Comparison of ENCODE assay signal across 30 cellular contexts in the genomic region with DNA sequence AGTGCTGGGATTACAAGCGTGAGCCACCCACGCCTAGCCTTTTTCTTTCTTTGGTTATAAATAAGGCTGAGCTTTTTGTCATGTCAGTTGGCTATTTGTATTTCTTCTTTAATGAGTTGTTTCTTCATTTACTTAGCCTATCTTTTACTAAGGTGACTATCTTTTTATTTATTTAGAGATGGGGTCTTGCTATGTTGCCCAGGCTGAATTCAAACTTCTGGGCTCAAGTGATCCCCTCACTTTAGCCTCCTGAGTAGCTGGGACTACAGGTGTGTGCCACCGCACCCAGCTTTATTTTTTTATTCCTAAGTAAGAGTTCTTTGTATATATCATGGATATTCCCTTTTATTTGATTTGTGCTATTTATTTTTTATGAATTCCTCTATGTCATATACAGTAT. TPM values are rescaled to one million over a fixed set of nuclear protein-coding genes. Genes with fewer than 3 reads are reported as not detected.
DNase-seq lines count a peak whose midpoint lies in the region; ATAC-seq, FAIRE-seq and TF ChIP-seq lines count a peak whose summit lies in the region.
"Had no signal": no experiment of that assay in that cellular context is flagged by ENCODE, and none has a peak within 500 bp of the region (broad histone marks: within the 10 kb centered on the region; RNA-seq: fewer than 3 reads in every experiment).

No MANE protein-coding gene starts in this region.

- intact Hi-C loops in K562 (cut with micrococcal nuclease): no loop called here

- FAIRE-seq in K562 (lab: Jason Lieb, UNC): no peak
- FAIRE-seq: A204.1, GM12878, GM12892, GM18507 had no signal

- no peaks in the 10 kb centered on the region for H3K27me3 ChIP-seq in K562 (ENCODE audit: control insufficient read depth in 2 of 2, insufficient read depth in 2 of 2, low read length in 2 of 2)
- peaks cover 37% of the 10 kb centered on the region for H3K27me3 ChIP-seq in osteoblast (ENCODE audit: insufficient read depth, low read length)
- H3K27me3 ChIP-seq: BE2C had no signal

- in situ Hi-C loops in K562 (cut with MboI): no loop called here

- H3K4me2 ChIP-seq in K562 (ENCODE audit: insufficient read depth, low read length) (no peak overlapping the region), osteoblast (ENCODE audit: insufficient read depth, low read length) (no peak overlapping the region)
- H3K4me2 ChIP-seq: BLaER1 had no signal

- WGBS in K562 (ENCODE audit: insufficient coverage, low coverage, missing lambda C conversion rate): 91% methylated on average over 3 of the region's 3 CpGs

- H3K79me2 ChIP-seq in K562 (ENCODE audit: control insufficient read depth, insufficient read depth, low read length) (no peaks in the 10 kb centered on the region), osteoblast (ENCODE audit: insufficient read depth, low read length) (no peaks in the 10 kb centered on the region)

- POLR2A ChIA-PET in HEK293 (lab: Yijun Ruan, JAX) (interaction anchor here (1.0 kb wide), 2 partner anchors 9 to 21 kb away, joined by 3 to 4 read pairs; no protein-coding TSS in a partner anchor), K562 (lab: Yijun Ruan, JAX) (interaction anchor here (1.2 to 4.3 kb wide), 2 partner anchors 19 to 21 kb away, joined by 3 to 22 read pairs; no protein-coding TSS in a partner anchor)

- no peak for ATAC-seq in K562
- ATAC-seq: GM12878 had no signal

- no peak overlapping the region for H3K9ac ChIP-seq in K562 (ENCODE audit: insufficient read depth in 1 of 2, low read depth in 2 of 2, low read length in 2 of 2)
- H3K9ac ChIP-seq: BLaER1 had no signal

- CTCF ChIA-PET in HEK293 (lab: Yijun Ruan, JAX) (interaction anchor here (0.6 to 2.5 kb wide), 9 partner anchors 14 to 224 kb away, joined by 3 to 11 read pairs (median 3); no protein-coding TSS in a partner anchor), K562 (lab: Yijun Ruan, JAX; ENCODE audit: low intra/inter-chr PET ratio) (no interaction called here)

- H3K4me3 ChIP-seq in HEK293 (ENCODE audit: low read depth, low read length): no peak overlapping the region
- H3K4me3 ChIP-seq in K562: no peak overlapping the region
- no peak overlapping the region for H3K4me3 ChIP-seq in osteoblast (ENCODE audit: insufficient read depth, low read length)
- H3K4me3 ChIP-seq: BLaER1, GM12878 had no signal

- no peaks in the 10 kb centered on the region for H3K9me1 ChIP-seq in K562 (ENCODE audit: control insufficient read depth, insufficient read depth, low read length)

- H3K9me3 ChIP-seq in HEK293 (ENCODE audit: control insufficient read depth, insufficient read depth, low read depth, low read length) (no peaks in the 10 kb centered on the region), K562 (replicated peaks; ENCODE audit: control insufficient read depth, insufficient read depth, low read depth, low read length) (no peaks in the 10 kb centered on the region), osteoblast (ENCODE audit: low read depth, low read length) (no peaks in the 10 kb centered on the region)
- H3K9me3 ChIP-seq: BE2C, BLaER1 had no signal

- H2AFZ ChIP-seq in K562 (ENCODE audit: low read depth, low read length) (no peak overlapping the region), osteoblast (ENCODE audit: low read length) (no peak overlapping the region)

- H3K36me3 ChIP-seq in HEK293 (ENCODE audit: control insufficient read depth in 2 of 2, insufficient read depth in 1 of 2, low read length in 2 of 2) (no peaks in the 10 kb centered on the region), K562 (ENCODE audit: control insufficient read depth, insufficient read depth, low read length) (no peaks in the 10 kb centered on the region), osteoblast (ENCODE audit: insufficient read depth, low read length) (no peaks in the 10 kb centered on the region)
- H3K36me3 ChIP-seq: BE2C, BLaER1 had no signal

- TF ChIP-seq POLR2A in K562 (conservative IDR thresholded peaks at IDR 0.05): no peak

- H3K4me1 ChIP-seq in HEK293 (ENCODE audit: control insufficient read depth, insufficient read depth, low read length): no peaks in the 10 kb centered on the region
- peaks cover 8 to 13% of the 10 kb centered on the region in 2 experiments; a peak in 4 of 5 replicates for H3K4me1 ChIP-seq in K562 (replicated peaks in 1 of 2; ENCODE audit: control insufficient read depth in 2 of 2, insufficient read depth in 2 of 2, low read length in 2 of 2)
- H3K4me1 ChIP-seq in osteoblast (ENCODE audit: insufficient read depth, low read length): no peaks in the 10 kb centered on the region
- H3K4me1 ChIP-seq: BE2C had no signal

- DNase-seq in K562 (ENCODE audit: extremely low read depth in 1 of 4, low spot score in 3 of 4) (no peak), osteoblast (ENCODE audit: insufficient read length, low spot score, missing footprints) (peak; percentile 38), RKO (ENCODE audit: low spot score) (no peak)
- no peak for DNase-seq in activated CD4-positive, alpha-beta T cell treated with anti-CD3 and anti-CD28 coated beads for 1 hour
- DNase-seq: 8988T; ACHN; BE2C; C1 segment of cervical spinal cord; CD4-positive, alpha-beta memory T cell; CD4-positive, CD25-positive, alpha-beta regulatory T cell; CD8-positive, alpha-beta memory T cell; COR-L47; DMS 273 treated with DMSO at 0.1 percent for 48 hours; DMS153; DMS53; DMS79; DND-41; EL; GDM1 had no signal

- no peak overlapping the region for H3K27ac ChIP-seq in HEK293 (ENCODE audit: extremely low read depth, low read depth, low read length)
- H3K27ac ChIP-seq in K562 (ENCODE audit: extremely low read depth, low read depth, low read length): no peak overlapping the region
- H3K27ac ChIP-seq in osteoblast (ENCODE audit: low read depth, low read length): no peak overlapping the region
- H3K27ac ChIP-seq: BLaER1 had no signal

- no peak for TF ChIP-seq EP300 in K562 (IDR thresholded peaks at IDR 0.05; ENCODE audit: low read length)

- TF ChIP-seq RAD21 in K562 (CRISPR knock-in tag; conservative IDR thresholded peaks at IDR 0.05 in 1 of 2, IDR thresholded peaks at IDR 0.05 in 1 of 2): no peak

- no TSS peak for BruUV-seq in K562 (replicated peaks; lab: Mats Ljungman, UMichigan)

- H4K20me1 ChIP-seq in K562 (replicated peaks; ENCODE audit: control insufficient read depth, insufficient read depth, low read length) (no peaks in the 10 kb centered on the region), osteoblast (ENCODE audit: insufficient read depth, low read length) (no peaks in the 10 kb centered on the region)
- H4K20me1 ChIP-seq: BLaER1 had no signal

- TF ChIP-seq CTCF in HEK293 (tag by site-specific recombination; IDR thresholded peaks at IDR 0.05) (no peak), K562 (IDR thresholded peaks at IDR 0.05 in 2 of 3, conservative IDR thresholded peaks at IDR 0.05 in 1 of 3; ENCODE audit: insufficient read depth in 2 of 3, low read depth in 1 of 3, low read length in 3 of 3) (no peak), osteoblast (IDR thresholded peaks at IDR 0.05; ENCODE audit: extremely low read depth, low read depth, low read length) (no peak)

TF ChIP-seq in HEK293, 187 proteins besides CTCF, POLR2A, EP300 and RAD21 (continues in another document):
- TF ChIP-seq ZNF292 (tag by site-specific recombination; IDR thresholded peaks at IDR 0.05; ENCODE audit: borderline replicate concordance, low read depth): no peak
- TF ChIP-seq ZNF585B (tag by site-specific recombination; IDR thresholded peaks at IDR 0.05): no peak
- TF ChIP-seq ZNF211 (tag by site-specific recombination; IDR thresholded peaks at IDR 0.05; ENCODE audit: low read depth): no peak

TF ChIP-seq in K562, 482 proteins besides CTCF, POLR2A, EP300 and RAD21 (continues in another document):
- TF ChIP-seq FOSL1 (tag; conservative IDR thresholded peaks at IDR 0.05): no peak

RNA-seq across cellular contexts. Expression of a gene that starts 11.9 kb away (rescaled TPM):
- total RNA-seq in K562 (2011; cell fraction: chromatin; rRNA removed; ENCODE audit: low replicate concordance): 5.4 and 9.4 TPM in 2 replicates
- total RNA-seq in K562 (2011; cell fraction: nucleolus; rRNA removed): 7.1 and 8.2 TPM in 2 replicates
- 7.4 and 7.9 TPM in 2 replicates for total RNA-seq in K562 (2011; cell fraction: nucleoplasm; rRNA removed)
- total RNA-seq in K562 (2014; rRNA removed) (0.86 and 1.2 TPM in 2 replicates), K562 (2014; rRNA removed; fragmentation: Illumina TruSeq; extraction: Trizol) (0.55 and 0.64 TPM in 2 replicates), K562 (2015; rRNA removed; fragmentation: Illumina TruSeq; extraction: Trizol) (0.79 and 1.0 TPM in 2 replicates), K562 (2021) (2.5 and 3.8 TPM in 2 replicates), osteoblast (not detected in 2 replicates)
- polyA plus RNA-seq in K562 (2011; rRNA removed) (4.3 and 10.7 TPM in 2 replicates), K562 (2014; fragmentation: Illumina TruSeq; extraction: Trizol) (1.6 and 2.4 TPM in 2 replicates), K562 (2014; fragmentation: Nextera tagmentation; extraction: Ambion mirVana) (under 1 TPM; 0.25 to 0.37 TPM), K562 (2014; rRNA removed) (2.3 and 3.4 TPM in 2 replicates)
- 5.9 and 9.6 TPM in 2 replicates for polyA plus RNA-seq in K562 (2011; cell fraction: cytosol; rRNA removed)
- polyA plus RNA-seq in K562 (2011; cell fraction: nucleus; rRNA removed): 16.2 and 16.5 TPM in 2 replicates
- 2.5 and 4.8 TPM in 2 replicates for polyA plus RNA-seq in K562 (2012)
- polyA minus RNA-seq in K562 (2011; rRNA and poly(A)+ RNA removed): 2.5 and 3.5 TPM in 2 replicates
- polyA minus RNA-seq in K562 (2011; cell fraction: cytosol; rRNA and poly(A)+ RNA removed): 1.7 and 6.7 TPM in 2 replicates
- polyA minus RNA-seq in K562 (2011; cell fraction: nucleus; rRNA and poly(A)+ RNA removed): 1.9 and 3.8 TPM in 2 replicates
- total RNA-seq: CD4-positive, alpha-beta memory T cell; CD4-positive, CD25-positive, alpha-beta regulatory T cell; CD8-positive, alpha-beta memory T cell; GM12878 had no signal
- polyA plus RNA-seq: AG04450; CD14-positive monocyte; CD4-positive, alpha-beta memory T cell; CD4-positive, CD25-positive, alpha-beta regulatory T cell; CD8-positive, alpha-beta memory T cell had no signal

RNA-seq across cellular contexts. Expression of a gene that starts 49.9 kb away (rescaled TPM):
- not detected in 2 replicates for total RNA-seq in K562 (2011; cell fraction: chromatin; rRNA removed; ENCODE audit: low replicate concordance)
- total RNA-seq in K562 (2011; cell fraction: nucleolus; rRNA removed): not detected in 2 replicates
- not detected in 2 replicates for total RNA-seq in K562 (2011; cell fraction: nucleoplasm; rRNA removed)
- total RNA-seq in K562 (2014; rRNA removed) (not detected in 2 replicates), K562 (2014; rRNA removed; fragmentation: Illumina TruSeq; extraction: Trizol) (not detected in 2 replicates), K562 (2015; rRNA removed; fragmentation: Illumina TruSeq; extraction: Trizol) (not detected in 2 replicates), K562 (2021) (not detected in 2 replicates), osteoblast (not detected in 2 replicates)
- polyA plus RNA-seq in K562 (2011; rRNA removed) (not detected in 2 replicates), K562 (2014; fragmentation: Illumina TruSeq; extraction: Trizol) (not detected in 2 replicates), K562 (2014; fragmentation: Nextera tagmentation; extraction: Ambion mirVana) (not detected), K562 (2014; rRNA removed) (not detected in 2 replicates)
- polyA plus RNA-seq in K562 (2011; cell fraction: cytosol; rRNA removed): not detected in 2 replicates
- polyA plus RNA-seq in K562 (2011; cell fraction: nucleus; rRNA removed): not detected in 2 replicates
- polyA plus RNA-seq in K562 (2012): not detected in 2 replicates
- not detected in 2 replicates for polyA minus RNA-seq in K562 (2011; rRNA and poly(A)+ RNA removed)
- polyA minus RNA-seq in K562 (2011; cell fraction: cytosol; rRNA and poly(A)+ RNA removed): not detected in 2 replicates
- not detected in 2 replicates for polyA minus RNA-seq in K562 (2011; cell fraction: nucleus; rRNA and poly(A)+ RNA removed)
- total RNA-seq: A673; CD4-positive, alpha-beta memory T cell; CD4-positive, CD25-positive, alpha-beta regulatory T cell; CD8-positive, alpha-beta memory T cell; Daoy; G401; GM12878 had no signal
- polyA plus RNA-seq: AG04450; CD14-positive monocyte; CD4-positive, alpha-beta memory T cell; CD4-positive, CD25-positive, alpha-beta regulatory T cell; CD8-positive, alpha-beta memory T cell; GM12878 had no signal
